Comparison of ENCODE assay signal across 1 cellular context in the genomic region with DNA sequence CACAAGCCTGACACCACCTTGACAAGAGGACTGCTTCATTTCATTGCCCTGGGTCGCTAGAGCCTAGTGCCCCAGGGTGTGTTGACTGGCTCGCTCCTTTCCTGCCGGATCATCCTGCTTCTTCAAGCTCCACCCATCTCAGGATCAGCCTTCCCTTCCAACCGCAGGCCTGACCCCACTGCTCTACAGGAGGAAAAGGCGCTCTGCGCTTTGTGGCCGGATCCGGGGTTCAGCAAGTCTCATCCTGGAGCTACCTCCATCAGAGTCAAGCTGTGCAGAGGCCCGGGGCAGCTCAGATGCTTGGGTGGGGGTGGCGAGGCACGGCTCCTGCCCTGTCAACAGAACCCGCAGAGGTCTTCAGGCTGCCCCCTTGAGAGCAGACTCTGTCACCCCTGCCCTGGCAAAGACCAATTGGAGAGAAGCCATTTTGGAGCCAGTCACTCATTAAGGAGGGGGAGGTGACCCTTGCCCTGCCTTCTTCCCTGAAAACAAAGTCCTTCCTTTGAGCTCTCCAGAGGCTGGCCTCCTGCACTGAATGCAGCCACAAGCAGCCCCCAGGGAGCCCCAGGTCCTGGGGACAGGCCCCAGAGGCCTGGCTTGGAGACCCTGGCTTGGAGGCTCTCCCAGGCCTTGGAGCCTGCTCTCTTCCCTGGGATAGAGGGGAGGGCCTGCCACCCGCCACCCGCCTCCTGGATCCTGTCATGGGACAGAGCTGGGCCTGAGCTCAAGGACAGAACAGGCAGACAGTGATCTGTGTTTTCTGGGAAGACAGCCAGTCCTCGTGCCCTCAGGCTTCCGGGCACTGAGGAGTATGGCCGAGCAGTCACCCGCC.
A peak's percentile ranks its signal among the peaks of the same experiment; 100 is the strongest.
TF ChIP-seq lines count a peak whose summit lies in the region.

No MANE protein-coding gene starts in this region.

TF ChIP-seq in HepG2, 621 proteins besides CTCF, POLR2A, EP300 and RAD21 (continued from another document and continues in another):
- TF ChIP-seq XBP1 (CRISPR knock-in tag; IDR thresholded peaks at IDR 0.05) (no peak), KDM5B (CRISPR knock-in tag; IDR thresholded peaks at IDR 0.05; ENCODE audit: borderline replicate concordance) (no peak), TAF1 (CRISPR knock-in tag; IDR thresholded peaks at IDR 0.05) (no peak), TBP (CRISPR knock-in tag; IDR thresholded peaks at IDR 0.05) (no peak), ZNF24 (IDR thresholded peaks at IDR 0.05) (no peak), ZNF772 (CRISPR knock-in tag; IDR thresholded peaks at IDR 0.05) (no peak), SMARCE1 (IDR thresholded peaks at IDR 0.05; ENCODE audit: borderline replicate concordance) (no peak), IRF2 (CRISPR knock-in tag; IDR thresholded peaks at IDR 0.05) (no peak), YY1 (IDR thresholded peaks at IDR 0.05; ENCODE audit: insufficient read depth, insufficient replicate concordance, low read depth, low read length) (peak; percentile 62), MED8 (CRISPR knock-in tag; IDR thresholded peaks at IDR 0.05; ENCODE audit: insufficient replicate concordance) (peak; percentile 37), SATB2 (CRISPR knock-in tag; IDR thresholded peaks at IDR 0.05) (no peak), SRSF4 (IDR thresholded peaks at IDR 0.05; ENCODE audit: low read depth, low read length, poor library complexity, severe bottlenecking) (no peak), IKZF4 (CRISPR knock-in tag; IDR thresholded peaks at IDR 0.05; ENCODE audit: borderline replicate concordance, low read depth, not compliant biosample characterization) (no peak), MTA3 (CRISPR knock-in tag; IDR thresholded peaks at IDR 0.05) (no peak), ZMYM3 (CRISPR knock-in tag; IDR thresholded peaks at IDR 0.05) (peak; percentile 59; the same call in 1 of the 2 replicates), MBD4 (IDR thresholded peaks at IDR 0.05; ENCODE audit: borderline replicate concordance, low read length) (no peak), HOXA3 (CRISPR knock-in tag; IDR thresholded peaks at IDR 0.05) (peak; percentile 12; the same call in 1 of the 2 replicates), ZNF75D (CRISPR knock-in tag; IDR thresholded peaks at IDR 0.05; ENCODE audit: borderline replicate concordance) (no peak), ZSCAN25 (CRISPR knock-in tag; IDR thresholded peaks at IDR 0.05) (no peak), ZNF546 (CRISPR knock-in tag; conservative IDR thresholded peaks at IDR 0.05) (no peak), STAT5B (CRISPR knock-in tag; IDR thresholded peaks at IDR 0.05) (no peak), ZNF232 (CRISPR knock-in tag; IDR thresholded peaks at IDR 0.05; ENCODE audit: borderline replicate concordance) (no peak), RFXANK (CRISPR knock-in tag; IDR thresholded peaks at IDR 0.05) (no peak), MEF2D (CRISPR knock-in tag; IDR thresholded peaks at IDR 0.05) (no peak), ETV5 (CRISPR knock-in tag; IDR thresholded peaks at IDR 0.05; ENCODE audit: borderline replicate concordance) (no peak; the same call in 1 of the 2 replicates), NR2F6 (IDR thresholded peaks at IDR 0.05) (no peak), NR2F6 (CRISPR knock-in tag; IDR thresholded peaks at IDR 0.05) (0 out of 2 replicates have a peak, but pooled peaks have one; percentile 24), ZSCAN29 (CRISPR knock-in tag; conservative IDR thresholded peaks at IDR 0.05) (no peak), ZFP36L1 (CRISPR knock-in tag; IDR thresholded peaks at IDR 0.05) (no peak), RCOR2 (CRISPR knock-in tag; IDR thresholded peaks at IDR 0.05) (no peak), GATA4 (IDR thresholded peaks at IDR 0.05; ENCODE audit: borderline replicate concordance, low read depth) (no peak), ZNF747 (CRISPR knock-in tag; IDR thresholded peaks at IDR 0.05; ENCODE audit: borderline replicate concordance) (no peak), ZNF567 (CRISPR knock-in tag; IDR thresholded peaks at IDR 0.05; ENCODE audit: borderline replicate concordance) (no peak), SSRP1 (CRISPR knock-in tag; IDR thresholded peaks at IDR 0.05) (no peak), NR2F2 (IDR thresholded peaks at IDR 0.05; ENCODE audit: borderline replicate concordance, low read depth) (no peak), ZFP90 (CRISPR knock-in tag; IDR thresholded peaks at IDR 0.05; ENCODE audit: borderline replicate concordance) (no peak), ZBTB3 (CRISPR knock-in tag; IDR thresholded peaks at IDR 0.05; ENCODE audit: borderline replicate concordance, low read depth) (no peak)
- TF ChIP-seq, protein P1, sequence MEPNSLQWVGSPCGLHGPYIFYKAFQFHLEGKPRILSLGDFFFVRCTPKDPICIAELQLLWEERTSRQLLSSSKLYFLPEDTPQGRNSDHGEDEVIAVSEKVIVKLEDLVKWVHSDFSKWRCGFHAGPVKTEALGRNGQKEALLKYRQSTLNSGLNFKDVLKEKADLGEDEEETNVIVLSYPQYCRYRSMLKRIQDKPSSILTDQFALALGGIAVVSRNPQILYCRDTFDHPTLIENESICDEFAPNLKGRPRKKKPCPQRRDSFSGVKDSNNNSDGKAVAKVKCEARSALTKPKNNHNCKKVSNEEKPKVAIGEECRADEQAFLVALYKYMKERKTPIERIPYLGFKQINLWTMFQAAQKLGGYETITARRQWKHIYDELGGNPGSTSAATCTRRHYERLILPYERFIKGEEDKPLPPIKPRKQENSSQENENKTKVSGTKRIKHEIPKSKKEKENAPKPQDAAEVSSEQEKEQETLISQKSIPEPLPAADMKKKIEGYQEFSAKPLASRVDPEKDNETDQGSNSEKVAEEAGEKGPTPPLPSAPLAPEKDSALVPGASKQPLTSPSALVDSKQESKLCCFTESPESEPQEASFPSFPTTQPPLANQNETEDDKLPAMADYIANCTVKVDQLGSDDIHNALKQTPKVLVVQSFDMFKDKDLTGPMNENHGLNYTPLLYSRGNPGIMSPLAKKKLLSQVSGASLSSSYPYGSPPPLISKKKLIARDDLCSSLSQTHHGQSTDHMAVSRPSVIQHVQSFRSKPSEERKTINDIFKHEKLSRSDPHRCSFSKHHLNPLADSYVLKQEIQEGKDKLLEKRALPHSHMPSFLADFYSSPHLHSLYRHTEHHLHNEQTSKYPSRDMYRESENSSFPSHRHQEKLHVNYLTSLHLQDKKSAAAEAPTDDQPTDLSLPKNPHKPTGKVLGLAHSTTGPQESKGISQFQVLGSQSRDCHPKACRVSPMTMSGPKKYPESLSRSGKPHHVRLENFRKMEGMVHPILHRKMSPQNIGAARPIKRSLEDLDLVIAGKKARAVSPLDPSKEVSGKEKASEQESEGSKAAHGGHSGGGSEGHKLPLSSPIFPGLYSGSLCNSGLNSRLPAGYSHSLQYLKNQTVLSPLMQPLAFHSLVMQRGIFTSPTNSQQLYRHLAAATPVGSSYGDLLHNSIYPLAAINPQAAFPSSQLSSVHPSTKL (CRISPR knock-in tag; IDR thresholded peaks at IDR 0.05), result peak; percentile 39; the same call in 1 of the 2 replicates
- TF ChIP-seq, protein P2, sequence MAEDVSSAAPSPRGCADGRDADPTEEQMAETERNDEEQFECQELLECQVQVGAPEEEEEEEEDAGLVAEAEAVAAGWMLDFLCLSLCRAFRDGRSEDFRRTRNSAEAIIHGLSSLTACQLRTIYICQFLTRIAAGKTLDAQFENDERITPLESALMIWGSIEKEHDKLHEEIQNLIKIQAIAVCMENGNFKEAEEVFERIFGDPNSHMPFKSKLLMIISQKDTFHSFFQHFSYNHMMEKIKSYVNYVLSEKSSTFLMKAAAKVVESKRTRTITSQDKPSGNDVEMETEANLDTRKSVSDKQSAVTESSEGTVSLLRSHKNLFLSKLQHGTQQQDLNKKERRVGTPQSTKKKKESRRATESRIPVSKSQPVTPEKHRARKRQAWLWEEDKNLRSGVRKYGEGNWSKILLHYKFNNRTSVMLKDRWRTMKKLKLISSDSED (CRISPR knock-in tag; IDR thresholded peaks at IDR 0.05), result no peak
- TF ChIP-seq, protein P3, sequence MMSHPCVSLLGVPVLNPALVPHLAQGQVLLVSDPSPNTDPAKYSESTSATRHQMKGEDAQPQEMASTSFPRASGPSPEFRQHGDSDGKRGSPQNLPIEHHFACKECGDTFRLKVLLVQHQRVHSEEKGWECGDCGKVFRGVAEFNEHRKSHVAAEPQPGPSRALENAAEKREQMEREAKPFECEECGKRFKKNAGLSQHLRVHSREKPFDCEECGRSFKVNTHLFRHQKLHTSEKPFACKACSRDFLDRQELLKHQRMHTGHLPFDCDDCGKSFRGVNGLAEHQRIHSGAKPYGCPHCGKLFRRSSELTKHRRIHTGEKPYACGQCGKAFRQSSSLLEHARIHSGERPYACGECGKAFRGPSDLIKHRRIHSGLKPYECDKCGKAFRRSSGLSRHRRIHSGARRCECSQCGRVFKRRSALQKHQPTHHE (CRISPR knock-in tag; IDR thresholded peaks at IDR 0.05; ENCODE audit: borderline replicate concordance), result no peak
- TF ChIP-seq, protein P4, sequence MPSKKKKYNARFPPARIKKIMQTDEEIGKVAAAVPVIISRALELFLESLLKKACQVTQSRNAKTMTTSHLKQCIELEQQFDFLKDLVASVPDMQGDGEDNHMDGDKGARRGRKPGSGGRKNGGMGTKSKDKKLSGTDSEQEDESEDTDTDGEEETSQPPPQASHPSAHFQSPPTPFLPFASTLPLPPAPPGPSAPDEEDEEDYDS (CRISPR knock-in tag; IDR thresholded peaks at IDR 0.05), result no peak
- TF ChIP-seq, protein P5, sequence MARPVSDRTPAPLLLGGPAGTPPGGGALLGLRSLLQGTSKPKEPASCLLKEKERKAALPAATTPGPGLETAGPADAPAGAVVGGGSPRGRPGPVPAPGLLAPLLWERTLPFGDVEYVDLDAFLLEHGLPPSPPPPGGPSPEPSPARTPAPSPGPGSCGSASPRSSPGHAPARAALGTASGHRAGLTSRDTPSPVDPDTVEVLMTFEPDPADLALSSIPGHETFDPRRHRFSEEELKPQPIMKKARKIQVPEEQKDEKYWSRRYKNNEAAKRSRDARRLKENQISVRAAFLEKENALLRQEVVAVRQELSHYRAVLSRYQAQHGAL (CRISPR knock-in tag; IDR thresholded peaks at IDR 0.05; ENCODE audit: not compliant biosample characterization), result no peak
- TF ChIP-seq, protein P6, sequence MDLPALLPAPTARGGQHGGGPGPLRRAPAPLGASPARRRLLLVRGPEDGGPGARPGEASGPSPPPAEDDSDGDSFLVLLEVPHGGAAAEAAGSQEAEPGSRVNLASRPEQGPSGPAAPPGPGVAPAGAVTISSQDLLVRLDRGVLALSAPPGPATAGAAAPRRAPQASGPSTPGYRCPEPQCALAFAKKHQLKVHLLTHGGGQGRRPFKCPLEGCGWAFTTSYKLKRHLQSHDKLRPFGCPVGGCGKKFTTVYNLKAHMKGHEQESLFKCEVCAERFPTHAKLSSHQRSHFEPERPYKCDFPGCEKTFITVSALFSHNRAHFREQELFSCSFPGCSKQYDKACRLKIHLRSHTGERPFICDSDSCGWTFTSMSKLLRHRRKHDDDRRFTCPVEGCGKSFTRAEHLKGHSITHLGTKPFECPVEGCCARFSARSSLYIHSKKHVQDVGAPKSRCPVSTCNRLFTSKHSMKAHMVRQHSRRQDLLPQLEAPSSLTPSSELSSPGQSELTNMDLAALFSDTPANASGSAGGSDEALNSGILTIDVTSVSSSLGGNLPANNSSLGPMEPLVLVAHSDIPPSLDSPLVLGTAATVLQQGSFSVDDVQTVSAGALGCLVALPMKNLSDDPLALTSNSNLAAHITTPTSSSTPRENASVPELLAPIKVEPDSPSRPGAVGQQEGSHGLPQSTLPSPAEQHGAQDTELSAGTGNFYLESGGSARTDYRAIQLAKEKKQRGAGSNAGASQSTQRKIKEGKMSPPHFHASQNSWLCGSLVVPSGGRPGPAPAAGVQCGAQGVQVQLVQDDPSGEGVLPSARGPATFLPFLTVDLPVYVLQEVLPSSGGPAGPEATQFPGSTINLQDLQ (CRISPR knock-in tag; IDR thresholded peaks at IDR 0.05), result no peak
- TF ChIP-seq, protein P7, sequence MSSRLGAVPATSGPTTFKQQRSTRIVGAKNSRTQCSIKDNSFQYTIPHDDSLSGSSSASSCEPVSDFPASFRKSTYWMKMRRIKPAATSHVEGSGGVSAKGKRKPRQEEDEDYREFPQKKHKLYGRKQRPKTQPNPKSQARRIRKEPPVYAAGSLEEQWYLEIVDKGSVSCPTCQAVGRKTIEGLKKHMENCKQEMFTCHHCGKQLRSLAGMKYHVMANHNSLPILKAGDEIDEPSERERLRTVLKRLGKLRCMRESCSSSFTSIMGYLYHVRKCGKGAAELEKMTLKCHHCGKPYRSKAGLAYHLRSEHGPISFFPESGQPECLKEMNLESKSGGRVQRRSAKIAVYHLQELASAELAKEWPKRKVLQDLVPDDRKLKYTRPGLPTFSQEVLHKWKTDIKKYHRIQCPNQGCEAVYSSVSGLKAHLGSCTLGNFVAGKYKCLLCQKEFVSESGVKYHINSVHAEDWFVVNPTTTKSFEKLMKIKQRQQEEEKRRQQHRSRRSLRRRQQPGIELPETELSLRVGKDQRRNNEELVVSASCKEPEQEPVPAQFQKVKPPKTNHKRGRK (CRISPR knock-in tag; IDR thresholded peaks at IDR 0.05), result no peak
- TF ChIP-seq, protein P8, sequence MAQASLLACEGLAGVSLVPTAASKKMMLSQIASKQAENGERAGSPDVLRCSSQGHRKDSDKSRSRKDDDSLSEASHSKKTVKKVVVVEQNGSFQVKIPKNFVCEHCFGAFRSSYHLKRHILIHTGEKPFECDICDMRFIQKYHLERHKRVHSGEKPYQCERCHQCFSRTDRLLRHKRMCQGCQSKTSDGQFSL (CRISPR knock-in tag; IDR thresholded peaks at IDR 0.05), result no peak
- TF ChIP-seq, protein P9, sequence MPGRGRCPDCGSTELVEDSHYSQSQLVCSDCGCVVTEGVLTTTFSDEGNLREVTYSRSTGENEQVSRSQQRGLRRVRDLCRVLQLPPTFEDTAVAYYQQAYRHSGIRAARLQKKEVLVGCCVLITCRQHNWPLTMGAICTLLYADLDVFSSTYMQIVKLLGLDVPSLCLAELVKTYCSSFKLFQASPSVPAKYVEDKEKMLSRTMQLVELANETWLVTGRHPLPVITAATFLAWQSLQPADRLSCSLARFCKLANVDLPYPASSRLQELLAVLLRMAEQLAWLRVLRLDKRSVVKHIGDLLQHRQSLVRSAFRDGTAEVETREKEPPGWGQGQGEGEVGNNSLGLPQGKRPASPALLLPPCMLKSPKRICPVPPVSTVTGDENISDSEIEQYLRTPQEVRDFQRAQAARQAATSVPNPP (CRISPR knock-in tag; IDR thresholded peaks at IDR 0.05), result no peak
- TF ChIP-seq, protein P10, sequence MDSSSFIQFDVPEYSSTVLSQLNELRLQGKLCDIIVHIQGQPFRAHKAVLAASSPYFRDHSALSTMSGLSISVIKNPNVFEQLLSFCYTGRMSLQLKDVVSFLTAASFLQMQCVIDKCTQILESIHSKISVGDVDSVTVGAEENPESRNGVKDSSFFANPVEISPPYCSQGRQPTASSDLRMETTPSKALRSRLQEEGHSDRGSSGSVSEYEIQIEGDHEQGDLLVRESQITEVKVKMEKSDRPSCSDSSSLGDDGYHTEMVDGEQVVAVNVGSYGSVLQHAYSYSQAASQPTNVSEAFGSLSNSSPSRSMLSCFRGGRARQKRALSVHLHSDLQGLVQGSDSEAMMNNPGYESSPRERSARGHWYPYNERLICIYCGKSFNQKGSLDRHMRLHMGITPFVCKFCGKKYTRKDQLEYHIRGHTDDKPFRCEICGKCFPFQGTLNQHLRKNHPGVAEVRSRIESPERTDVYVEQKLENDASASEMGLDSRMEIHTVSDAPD (CRISPR knock-in tag; IDR thresholded peaks at IDR 0.05), result no peak
- TF ChIP-seq, protein P11, sequence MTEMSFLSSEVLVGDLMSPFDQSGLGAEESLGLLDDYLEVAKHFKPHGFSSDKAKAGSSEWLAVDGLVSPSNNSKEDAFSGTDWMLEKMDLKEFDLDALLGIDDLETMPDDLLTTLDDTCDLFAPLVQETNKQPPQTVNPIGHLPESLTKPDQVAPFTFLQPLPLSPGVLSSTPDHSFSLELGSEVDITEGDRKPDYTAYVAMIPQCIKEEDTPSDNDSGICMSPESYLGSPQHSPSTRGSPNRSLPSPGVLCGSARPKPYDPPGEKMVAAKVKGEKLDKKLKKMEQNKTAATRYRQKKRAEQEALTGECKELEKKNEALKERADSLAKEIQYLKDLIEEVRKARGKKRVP (CRISPR knock-in tag; IDR thresholded peaks at IDR 0.05), result no peak
